25 cellular contexts compared by ENCODE assay signal in the genomic region with DNA sequence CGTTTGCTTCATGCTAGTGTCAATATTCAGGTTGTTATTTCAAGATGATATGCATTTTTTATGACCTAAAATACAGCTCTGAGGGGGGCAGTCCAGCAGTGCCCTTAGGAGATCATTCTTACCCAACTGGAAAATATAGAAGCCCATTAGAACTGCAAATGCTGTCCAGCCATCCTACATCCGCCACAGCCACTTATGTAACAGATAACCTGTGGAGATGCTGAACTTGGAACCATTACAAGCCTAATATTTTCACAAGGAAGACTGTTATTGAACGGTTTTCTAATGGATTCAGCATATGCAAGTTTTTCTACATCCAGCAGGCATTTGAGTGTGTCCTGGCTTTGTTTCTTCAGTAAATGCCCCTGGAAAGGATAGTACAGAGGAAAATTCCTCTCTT.
DNase-seq lines count a peak whose midpoint lies in the region; ATAC-seq and TF ChIP-seq lines count a peak whose summit lies in the region.
"Had no signal": no experiment of that assay in that cellular context is flagged by ENCODE, and none has a peak within 500 bp of the region (broad histone marks: within the 10 kb centered on the region; RNA-seq: fewer than 3 reads in every experiment).

No MANE protein-coding gene starts in this region.

- H3K4me3 Mint-ChIP-seq in activated naive CD8-positive, alpha-beta T cell treated with anti-CD3 and anti-CD28 coated beads, Interleukin-2, amount 50 U/mL, for 24 hours: no peak overlapping the region
- H3K4me3 Mint-ChIP-seq in type B pancreatic cell: no peak overlapping the region
- H3K4me3 Mint-ChIP-seq: activated CD4-positive, alpha-beta memory T cell treated with anti-CD3 and anti-CD28 coated beads, Interleukin-2, amount 10 ng/mL, durations not matched to agents 7 days and 5 days; activated T-helper 1 cell treated with anti-CD3 and anti-CD28 coated beads, Interleukin-12 subunit alpha, Interleukin-12 subunit beta, Interleukin-2, Interleukin-4 antibody, amounts not matched to agents 30 ng/mL and 10 ng/mL and 1 ng/mL, durations not matched to agents 14 hours and 24 hours and 36 hours; endodermal cell; neural progenitor cell; stimulated activated effector memory CD8-positive, alpha-beta T cell treated with anti-CD3 and anti-CD28 coated beads, Interleukin-12 subunit alpha, Interleukin-12 subunit beta, amount 100 ng/mL, for 72 hours had no signal

- no peak for TF ChIP-seq CTCF in type B pancreatic cell (conservative IDR thresholded peaks at IDR 0.05)

- ATAC-seq in activated naive CD8-positive, alpha-beta T cell treated with anti-CD3 and anti-CD28 coated beads, Interleukin-2, amount 50 U/mL, for 24 hours: no peak
- ATAC-seq: A549; K562; stimulated activated effector memory CD8-positive, alpha-beta T cell treated with anti-CD3 and anti-CD28 coated beads, Interleukin-12 subunit alpha, Interleukin-12 subunit beta, amount 100 ng/mL, for 72 hours had no signal

- H3K27me3 Mint-ChIP-seq in activated naive CD8-positive, alpha-beta T cell treated with anti-CD3 and anti-CD28 coated beads, Interleukin-2, amount 50 U/mL, for 24 hours: no peaks in the 10 kb centered on the region
- H3K27me3 Mint-ChIP-seq in type B pancreatic cell: no peaks in the 10 kb centered on the region
- H3K27me3 Mint-ChIP-seq: activated CD4-positive, alpha-beta memory T cell treated with anti-CD3 and anti-CD28 coated beads, Interleukin-2, amount 10 ng/mL, durations not matched to agents 7 days and 5 days had no signal

- DNase-seq in COR-L47 (lab: John Stamatoyannopoulos, UW) (peak; percentile 43), NCI-H446 treated with DMSO at 0.1 percent for 48 hours (lab: John Stamatoyannopoulos, UW) (peak; percentile 24), pons (ENCODE audit: low spot score) (peak; percentile 11), type B pancreatic cell (ENCODE audit: extremely low spot score, unreplicated experiment) (no peak)
- DNase-seq in activated CD4-positive, alpha-beta T cell treated with anti-CD3 and anti-CD28 coated beads for 48 hours: no peak
- DNase-seq in stimulated activated CD4-positive, alpha-beta T cell treated with anti-CD3 and anti-CD28 coated beads, Interleukin-12 subunit alpha, Interleukin-12 subunit beta, amount 100 ng/mL, for 4 hours: no peak
- DNase-seq in activated naive CD8-positive, alpha-beta T cell treated with anti-CD3 and anti-CD28 coated beads, Interleukin-2, amount 50 U/mL, for 24 hours: no peak
- DNase-seq: activated CD4-positive, alpha-beta memory T cell treated with anti-CD3 and anti-CD28 coated beads, Interleukin-2, amount 10 ng/mL, durations not matched to agents 7 days and 5 days; activated CD4-positive, alpha-beta T cell treated with anti-CD3 and anti-CD28 coated beads for 1 hour; activated CD8-positive, alpha-beta memory T cell treated with anti-CD3 and anti-CD28 coated beads, Interleukin-2, amount 50 U/mL, for 4 hours; activated naive CD4-positive, alpha-beta T cell treated with Interleukin-2 at 50 U/mL for 16 hours; cortex of kidney; endodermal cell; mesendoderm; NCI-H2029 treated with DMSO at 0.1 percent for 48 hours; NCI-H526 treated with DMSO at 0.1 percent for 48 hours; SIG-M5 had no signal

- H3K36me3 Mint-ChIP-seq in activated naive CD8-positive, alpha-beta T cell treated with anti-CD3 and anti-CD28 coated beads, Interleukin-2, amount 50 U/mL, for 24 hours (ENCODE audit: low read depth): no peaks in the 10 kb centered on the region
- H3K36me3 Mint-ChIP-seq in type B pancreatic cell: peaks cover 21% of the 10 kb centered on the region
- H3K36me3 Mint-ChIP-seq: stimulated activated effector memory CD8-positive, alpha-beta T cell treated with anti-CD3 and anti-CD28 coated beads, Interleukin-12 subunit alpha, Interleukin-12 subunit beta, amount 100 ng/mL, for 72 hours had no signal

- H3K27ac Mint-ChIP-seq in activated naive CD8-positive, alpha-beta T cell treated with anti-CD3 and anti-CD28 coated beads, Interleukin-2, amount 50 U/mL, for 24 hours: no peak overlapping the region
- H3K27ac Mint-ChIP-seq in type B pancreatic cell: no peak overlapping the region
- H3K27ac Mint-ChIP-seq: activated CD4-positive, alpha-beta memory T cell treated with anti-CD3 and anti-CD28 coated beads, Interleukin-2, amount 10 ng/mL, durations not matched to agents 7 days and 5 days; activated T-helper 1 cell treated with anti-CD3 and anti-CD28 coated beads, Interleukin-12 subunit alpha, Interleukin-12 subunit beta, Interleukin-2, Interleukin-4 antibody, amounts not matched to agents 30 ng/mL and 10 ng/mL and 1 ng/mL, durations not matched to agents 14 hours and 24 hours and 36 hours; endodermal cell; neural progenitor cell; stimulated activated effector memory CD8-positive, alpha-beta T cell treated with anti-CD3 and anti-CD28 coated beads, Interleukin-12 subunit alpha, Interleukin-12 subunit beta, amount 100 ng/mL, for 72 hours had no signal

- H3K9me3 Mint-ChIP-seq in activated naive CD8-positive, alpha-beta T cell treated with anti-CD3 and anti-CD28 coated beads, Interleukin-2, amount 50 U/mL, for 24 hours: peaks cover 4% of the 10 kb centered on the region
- H3K9me3 Mint-ChIP-seq in type B pancreatic cell: peaks cover 1% of the 10 kb centered on the region
- H3K9me3 Mint-ChIP-seq: activated CD4-positive, alpha-beta memory T cell treated with anti-CD3 and anti-CD28 coated beads, Interleukin-2, amount 10 ng/mL, durations not matched to agents 7 days and 5 days; activated T-helper 1 cell treated with anti-CD3 and anti-CD28 coated beads, Interleukin-12 subunit alpha, Interleukin-12 subunit beta, Interleukin-2, Interleukin-4 antibody, amounts not matched to agents 30 ng/mL and 10 ng/mL and 1 ng/mL, durations not matched to agents 14 hours and 24 hours and 36 hours had no signal

- peak overlapping the region; percentile 73 for H3K27ac ChIP-seq in cingulate gyrus (ENCODE audit: low read depth, low read length)
- H3K27ac ChIP-seq: A549, breast epithelium, neural progenitor cell, prostate gland had no signal

- H3K4me1 Mint-ChIP-seq in activated naive CD8-positive, alpha-beta T cell treated with anti-CD3 and anti-CD28 coated beads, Interleukin-2, amount 50 U/mL, for 24 hours: no peaks in the 10 kb centered on the region
- peaks cover 30% of the 10 kb centered on the region for H3K4me1 Mint-ChIP-seq in type B pancreatic cell (ENCODE audit: unreplicated experiment)
- H3K4me1 Mint-ChIP-seq: activated CD4-positive, alpha-beta memory T cell treated with anti-CD3 and anti-CD28 coated beads, Interleukin-2, amount 10 ng/mL, durations not matched to agents 7 days and 5 days; stimulated activated effector memory CD8-positive, alpha-beta T cell treated with anti-CD3 and anti-CD28 coated beads, Interleukin-12 subunit alpha, Interleukin-12 subunit beta, amount 100 ng/mL, for 72 hours had no signal

Comparison
In these comparisons a context has a peak if more than half of its experiments do, and no peak if none do; other contexts are left out.
1. DNase-seq: peak in COR-L47 (single experiment), NCI-H446 treated with DMSO at 0.1 percent for 48 hours (single experiment) and pons (single experiment); none in activated CD4-positive, alpha-beta T cell treated with anti-CD3 and anti-CD28 coated beads for 48 hours (single experiment), stimulated activated CD4-positive, alpha-beta T cell treated with anti-CD3 and anti-CD28 coated beads, Interleukin-12 subunit alpha, Interleukin-12 subunit beta, amount 100 ng/mL, for 4 hours (single experiment), activated naive CD8-positive, alpha-beta T cell treated with anti-CD3 and anti-CD28 coated beads, Interleukin-2, amount 50 U/mL, for 24 hours (single experiment) and type B pancreatic cell (single experiment).